In genomic region chr4:120718979-120719566, GRCh38 we compare ENCODE assay signal across 8 cellular contexts.
A peak's percentile ranks its signal among the peaks of the same experiment; 100 is the strongest.
DNase-seq lines count a peak whose midpoint lies in the region; ATAC-seq and TF ChIP-seq lines count a peak whose summit lies in the region.

No MANE protein-coding gene starts in this region.

- no peak overlapping the region for H3K27ac ChIP-seq in HL-60 (replicated peaks)
- H3K27ac ChIP-seq in SK-N-SH (ENCODE audit: low read depth in 2 of 2, low read length in 1 of 2): no peak overlapping the region
- H3K27ac ChIP-seq in psoas muscle: no peak overlapping the region

- H3K4me3 ChIP-seq in HL-60 (replicated peaks; ENCODE audit: insufficient read depth, low read length): no peak overlapping the region
- no peak overlapping the region; a peak in 1 of 4 replicates for H3K4me3 ChIP-seq in SK-N-SH (ENCODE audit: low read depth in 2 of 2, low read length in 1 of 2)
- H3K4me3 ChIP-seq in fibroblast of the aortic adventitia (ENCODE audit: low read depth, low read length): no peak overlapping the region
- H3K4me3 ChIP-seq in psoas muscle: no peak overlapping the region

- peaks cover 0 to 13% of the 10 kb centered on the region in 2 experiments; a peak in 2 of 4 replicates for H3K4me1 ChIP-seq in SK-N-SH (ENCODE audit: control insufficient read depth in 1 of 2, insufficient read depth in 2 of 2, low read depth in 1 of 2, low read length in 1 of 2)
- H3K4me1 ChIP-seq in psoas muscle: no peaks in the 10 kb centered on the region

- no peak overlapping the region for H2AFZ ChIP-seq in SK-N-SH (ENCODE audit: low read depth)

- no peaks in the 10 kb centered on the region for H3K9me3 ChIP-seq in SK-N-SH
- no peaks in the 10 kb centered on the region for H3K9me3 ChIP-seq in psoas muscle

- peak; percentile 41 for DNase-seq in activated CD4-positive, alpha-beta T cell treated with anti-CD3 and anti-CD28 coated beads for 36 hours
- no peak for DNase-seq in activated CD4-positive, alpha-beta T cell treated with anti-CD3 and anti-CD28 coated beads, Interleukin-2, amount 50 U/mL, for 4 hours
- DNase-seq in HL-60 (ENCODE audit: low read depth in 1 of 2, low spot score in 1 of 2): peak; percentile 20 to 54
- DNase-seq in SK-N-SH: peak; percentile 34
- peak; percentile 65 for DNase-seq in fibroblast of the aortic adventitia (ENCODE audit: low read depth)
- DNase-seq in psoas muscle: peak in 1 of 2 donors; percentile 12
- no peak for DNase-seq in activated effector memory CD4-positive, alpha-beta T cell treated with Interleukin-2 at 50 U/mL for 16 hours

- POLR2A ChIA-PET in activated CD4-positive, alpha-beta T cell treated with anti-CD3 and anti-CD28 coated beads for 36 hours (lab: Charles Lee): no interaction called here
- POLR2A ChIA-PET in SK-N-SH (lab: Yijun Ruan, JAX): no interaction called here

- H3K36me3 ChIP-seq in SK-N-SH (replicated peaks in 1 of 2; ENCODE audit: control insufficient read depth in 1 of 2, insufficient read depth in 2 of 2, low read length in 1 of 2) (peaks cover 0 to 3% of the 10 kb centered on the region in 2 experiments), psoas muscle (ENCODE audit: insufficient read depth in 1 of 2, low read depth in 1 of 2) (no peaks in the 10 kb centered on the region)

- H3K9me2 ChIP-seq in SK-N-SH: no peaks in the 10 kb centered on the region

- no peaks in the 10 kb centered on the region for H4K20me1 ChIP-seq in SK-N-SH (ENCODE audit: insufficient read depth)

- H3K9ac ChIP-seq in SK-N-SH: no peak overlapping the region

- TF ChIP-seq RAD21 in SK-N-SH (IDR thresholded peaks at IDR 0.05; ENCODE audit: low read length): peak; percentile 92

- no peak for TF ChIP-seq EP300 in SK-N-SH (IDR thresholded peaks at IDR 0.05; ENCODE audit: borderline replicate concordance in 1 of 2, low read depth in 1 of 2, low read length in 1 of 2)

- no peaks in the 10 kb centered on the region for H3K9me3 Mint-ChIP-seq in activated CD4-positive, alpha-beta T cell treated with anti-CD3 and anti-CD28 coated beads for 36 hours (ENCODE audit: low read depth)

- H3K36me3 Mint-ChIP-seq in activated CD4-positive, alpha-beta T cell treated with anti-CD3 and anti-CD28 coated beads for 36 hours (ENCODE audit: low read depth): no peaks in the 10 kb centered on the region

- peaks cover 11% of the 10 kb centered on the region for H3K27me3 Mint-ChIP-seq in activated CD4-positive, alpha-beta T cell treated with anti-CD3 and anti-CD28 coated beads for 36 hours

- H3K4me3 Mint-ChIP-seq in activated CD4-positive, alpha-beta T cell treated with anti-CD3 and anti-CD28 coated beads for 36 hours: no peak overlapping the region

- H3F3A ChIP-seq in SK-N-SH (replicated peaks; ENCODE audit: insufficient read depth): no peaks in the 10 kb centered on the region

- CTCF ChIA-PET in activated CD4-positive, alpha-beta T cell treated with anti-CD3 and anti-CD28 coated beads for 36 hours (lab: Charles Lee): interaction anchor here (0.9 kb wide), 1 partner anchor 46 kb away, joined by 3 read pairs; no protein-coding TSS in a partner anchor
- CTCF ChIA-PET in SK-N-SH (lab: Yijun Ruan, JAX): interaction anchor here (0.8 to 2.4 kb wide), 8 partner anchors 14 to 378 kb away, joined by 3 to 10 read pairs (median 4); partner anchors contain the start of gene PRDM5

- ATAC-seq in activated CD4-positive, alpha-beta T cell treated with anti-CD3 and anti-CD28 coated beads for 36 hours: peak; percentile 53
- peak; percentile 86 for ATAC-seq in GM21367 (IDR thresholded peaks at IDR 0.05; ENCODE audit: unreplicated experiment)
- peak; percentile 57 to 79 (median 66) for ATAC-seq in psoas muscle

- H3K79me2 ChIP-seq in SK-N-SH (ENCODE audit: insufficient read depth): no peaks in the 10 kb centered on the region

- H3K27me3 ChIP-seq in HL-60 (ENCODE audit: insufficient read depth, poor library complexity, severe bottlenecking) (no peaks in the 10 kb centered on the region), SK-N-SH (ENCODE audit: insufficient read depth) (no peaks in the 10 kb centered on the region), psoas muscle (ENCODE audit: insufficient read depth in 3 of 3, low read length in 2 of 3) (no peaks in the 10 kb centered on the region)

- H3K27ac Mint-ChIP-seq in activated CD4-positive, alpha-beta T cell treated with anti-CD3 and anti-CD28 coated beads for 36 hours: no peak overlapping the region

- intact Hi-C loops in activated CD4-positive, alpha-beta T cell treated with anti-CD3 and anti-CD28 coated beads for 36 hours (cut with DNase I, micrococcal nuclease): loop anchor here (1.0 to 5.0 kb wide), 5 partner anchors 258 to 588 kb away; no protein-coding TSS in a partner anchor
- intact Hi-C loops in psoas muscle (cut with DNase I): loop anchor here in 1 of 2 donors (10.0 kb wide), 1 partner anchor 376 kb away; no protein-coding TSS in a partner anchor

- no peaks in the 10 kb centered on the region for H3K4me1 Mint-ChIP-seq in activated CD4-positive, alpha-beta T cell treated with anti-CD3 and anti-CD28 coated beads for 36 hours

- WGBS in SK-N-SH (ENCODE audit: low lambda C conversion rate): 37% methylated on average over 5 of the region's 5 CpGs
- WGBS in psoas muscle, 3 donors: 38 to 47% (median 46%) methylated on average over 5 of the region's 5 CpGs

- peak; percentile 81 for TF ChIP-seq CTCF in HL-60 (IDR thresholded peaks at IDR 0.05; ENCODE audit: insufficient read depth, low read length)
- peak; percentile 77 for TF ChIP-seq CTCF in SK-N-SH (IDR thresholded peaks at IDR 0.05)
- TF ChIP-seq CTCF in fibroblast of the aortic adventitia (IDR thresholded peaks at IDR 0.05; ENCODE audit: insufficient read depth, low read length): peak; percentile 85
- TF ChIP-seq CTCF in psoas muscle (IDR thresholded peaks at IDR 0.05): peak; percentile 63

- no peak overlapping the region for H3K4me2 ChIP-seq in SK-N-SH

TF ChIP-seq in SK-N-SH, 30 proteins besides CTCF, POLR2A, EP300 and RAD21:
- TF ChIP-seq RCOR1 (IDR thresholded peaks at IDR 0.05; ENCODE audit: low read length): 0 out of 2 replicates have a peak, but pooled peaks have one; percentile 36
- 0 out of 2 replicates have a peak, but pooled peaks have one; percentile 14 for TF ChIP-seq NRF1 (IDR thresholded peaks at IDR 0.05; ENCODE audit: low read depth, low read length)
- TF ChIP-seq RXRA (IDR thresholded peaks at IDR 0.05; ENCODE audit: borderline replicate concordance, low read depth): no peak
- peak; percentile 33 for TF ChIP-seq CHD2 (IDR thresholded peaks at IDR 0.05; ENCODE audit: low read length, partially characterized antibody)
- peak; percentile 89 for TF ChIP-seq SMC3 (IDR thresholded peaks at IDR 0.05; ENCODE audit: low read depth, low read length)
- no peak for TF ChIP-seq POLR2AphosphoS5 (IDR thresholded peaks at IDR 0.05; ENCODE audit: low read depth, low read length)
- TF ChIP-seq MXI1 (IDR thresholded peaks at IDR 0.05; ENCODE audit: low read depth, low read length): 0 out of 2 replicates have a peak, but pooled peaks have one; percentile 30

Comparison
In these comparisons a context has a peak if more than half of its experiments do, and no peak if none do; other contexts are left out.
1. DNase-seq: peak in activated CD4-positive, alpha-beta T cell treated with anti-CD3 and anti-CD28 coated beads for 36 hours (single experiment), HL-60 (2 of 2), SK-N-SH (single experiment) and fibroblast of the aortic adventitia (single experiment); none in activated CD4-positive, alpha-beta T cell treated with anti-CD3 and anti-CD28 coated beads, Interleukin-2, amount 50 U/mL, for 4 hours (0 of 2) and activated effector memory CD4-positive, alpha-beta T cell treated with Interleukin-2 at 50 U/mL for 16 hours (single experiment).
2. Peak in every context shown above with its lines, with median percentiles within 50 percentile points of each other: ATAC-seq and CTCF ChIP-seq.